ENCODE assay signal across 10 cellular contexts in genomic region chr17:75267403-75268232, GRCh38. TPM values are rescaled to one million over a fixed set of nuclear protein-coding genes. Genes with fewer than 3 reads are reported as not detected.
DNase-seq lines count a peak whose midpoint lies in the region; ATAC-seq and TF ChIP-seq lines count a peak whose summit lies in the region.
"Had no signal": no experiment of that assay in that cellular context is flagged by ENCODE, and none has a peak within 500 bp of the region (broad histone marks: within the 10 kb centered on the region; RNA-seq: fewer than 3 reads in every experiment).

No MANE protein-coding gene starts in this region.

- H3K9ac ChIP-seq in skeletal muscle tissue (ENCODE audit: low read depth in 1 of 3, low read length in 3 of 3) = peak overlapping the region in 2 of 3 donors; percentile 33 to 40

- peaks cover 31% of the 10 kb centered on the region for H3K36me3 Mint-ChIP-seq in activated CD4-positive, alpha-beta memory T cell treated with anti-CD3 and anti-CD28 coated beads, Interleukin-2, amount 10 ng/mL, durations not matched to agents 7 days and 5 days (ENCODE audit: low read depth)
- H3K36me3 Mint-ChIP-seq in activated CD4-positive, alpha-beta memory T cell treated with anti-CD3 and anti-CD28 coated beads for 36 hours = peaks cover 21% of the 10 kb centered on the region
- peaks cover 84% of the 10 kb centered on the region for H3K36me3 Mint-ChIP-seq in dendritic cell treated with granulocyte-macrophage colony-stimulating factor and Interleukin-4, amounts not matched to agents 40 ng/mL and 50 ng/mL, for 4 days (ENCODE audit: low read depth)

- H3K4me1 ChIP-seq in skeletal muscle tissue (ENCODE audit: control insufficient read depth in 3 of 3, insufficient read depth in 3 of 3, low read length in 3 of 3) = peaks cover 41 to 50% (median 42%) of the 10 kb centered on the region in 3 donors
- H3K4me1 ChIP-seq in upper lobe of right lung = peaks cover 19% of the 10 kb centered on the region

- H3K4me3 ChIP-seq in skeletal muscle tissue (ENCODE audit: low read length in 3 of 3) (no peak overlapping the region), upper lobe of right lung (no peak overlapping the region)
- H3K4me3 ChIP-seq: SK-N-MC had no signal

- no peak overlapping the region for H3K27ac ChIP-seq in skeletal muscle tissue (ENCODE audit: low read depth, low read length)
- no peak overlapping the region for H3K27ac ChIP-seq in upper lobe of right lung
- H3K27ac ChIP-seq: SK-N-MC had no signal

- intact Hi-C loops in activated CD4-positive, alpha-beta memory T cell treated with anti-CD3 and anti-CD28 coated beads for 36 hours (cut with micrococcal nuclease) = loop anchor here (10.0 kb wide), 1 partner anchor 233 kb away; no protein-coding TSS in a partner anchor
- intact Hi-C loops in dendritic cell treated with granulocyte-macrophage colony-stimulating factor and Interleukin-4, amounts not matched to agents 40 ng/mL and 50 ng/mL, for 4 days (cut with micrococcal nuclease) = no loop called here
- intact Hi-C loops in upper lobe of right lung (cut with DNase I) = no loop called here

- peak overlapping the region; percentile 3 for H3K27ac Mint-ChIP-seq in activated CD4-positive, alpha-beta memory T cell treated with anti-CD3 and anti-CD28 coated beads, Interleukin-2, amount 10 ng/mL, durations not matched to agents 7 days and 5 days
- no peak overlapping the region for H3K27ac Mint-ChIP-seq in activated CD4-positive, alpha-beta memory T cell treated with anti-CD3 and anti-CD28 coated beads for 36 hours
- peak overlapping the region; percentile 96 for H3K27ac Mint-ChIP-seq in dendritic cell treated with granulocyte-macrophage colony-stimulating factor and Interleukin-4, amounts not matched to agents 40 ng/mL and 50 ng/mL, for 4 days

- H3K9me3 ChIP-seq in skeletal muscle tissue (ENCODE audit: control insufficient read depth in 3 of 3, low read length in 3 of 3) (no peaks in the 10 kb centered on the region), upper lobe of right lung (no peaks in the 10 kb centered on the region)

- H3K4me3 Mint-ChIP-seq in activated CD4-positive, alpha-beta memory T cell treated with anti-CD3 and anti-CD28 coated beads, Interleukin-2, amount 10 ng/mL, durations not matched to agents 7 days and 5 days = no peak overlapping the region
- H3K4me3 Mint-ChIP-seq in activated CD4-positive, alpha-beta memory T cell treated with anti-CD3 and anti-CD28 coated beads for 36 hours = no peak overlapping the region
- H3K4me3 Mint-ChIP-seq in dendritic cell treated with granulocyte-macrophage colony-stimulating factor and Interleukin-4, amounts not matched to agents 40 ng/mL and 50 ng/mL, for 4 days = peak overlapping the region; percentile 45

- no peaks in the 10 kb centered on the region for H3K9me3 Mint-ChIP-seq in activated CD4-positive, alpha-beta memory T cell treated with anti-CD3 and anti-CD28 coated beads, Interleukin-2, amount 10 ng/mL, durations not matched to agents 7 days and 5 days
- no peaks in the 10 kb centered on the region for H3K9me3 Mint-ChIP-seq in activated CD4-positive, alpha-beta memory T cell treated with anti-CD3 and anti-CD28 coated beads for 36 hours
- H3K9me3 Mint-ChIP-seq in dendritic cell treated with granulocyte-macrophage colony-stimulating factor and Interleukin-4, amounts not matched to agents 40 ng/mL and 50 ng/mL, for 4 days = no peaks in the 10 kb centered on the region

- DNase-seq in activated CD4-positive, alpha-beta memory T cell treated with anti-CD3 and anti-CD28 coated beads, Interleukin-2, amount 10 ng/mL, durations not matched to agents 7 days and 5 days = no peak
- DNase-seq in activated CD4-positive, alpha-beta memory T cell treated with anti-CD3 and anti-CD28 coated beads for 36 hours = no peak
- DNase-seq in NCI-H510A (lab: John Stamatoyannopoulos, UW) = peak; percentile 64
- no peak for DNase-seq in stimulated activated CD4-positive, alpha-beta T cell treated with anti-CD3 and anti-CD28 coated beads, Interleukin-12 subunit alpha, Interleukin-12 subunit beta, amount 100 ng/mL, for 4 hours
- no peak for DNase-seq in upper lobe of right lung
- DNase-seq: activated CD8-positive, alpha-beta memory T cell treated with anti-CD3 and anti-CD28 coated beads, Interleukin-2, amount 50 U/mL, for 48 hours had no signal

- POLR2A ChIA-PET in activated CD4-positive, alpha-beta memory T cell treated with anti-CD3 and anti-CD28 coated beads, Interleukin-2, amount 10 ng/mL, durations not matched to agents 7 days and 5 days (lab: Charles Lee) = interaction anchor here (1.1 kb wide), 1 partner anchor 22 kb away, joined by 3 read pairs; the partner anchor contains the start of gene SLC25A19
- POLR2A ChIA-PET in activated CD4-positive, alpha-beta memory T cell treated with anti-CD3 and anti-CD28 coated beads for 36 hours (lab: Charles Lee) = interaction anchor here (0.5 to 0.6 kb wide), 2 partner anchors 9 to 21 kb away, joined by 3 read pairs; no protein-coding TSS in a partner anchor

- no peaks in the 10 kb centered on the region for H3K27me3 Mint-ChIP-seq in activated CD4-positive, alpha-beta memory T cell treated with anti-CD3 and anti-CD28 coated beads, Interleukin-2, amount 10 ng/mL, durations not matched to agents 7 days and 5 days
- H3K27me3 Mint-ChIP-seq in activated CD4-positive, alpha-beta memory T cell treated with anti-CD3 and anti-CD28 coated beads for 36 hours = no peaks in the 10 kb centered on the region
- H3K27me3 Mint-ChIP-seq in dendritic cell treated with granulocyte-macrophage colony-stimulating factor and Interleukin-4, amounts not matched to agents 40 ng/mL and 50 ng/mL, for 4 days = no peaks in the 10 kb centered on the region

- CTCF ChIA-PET in activated CD4-positive, alpha-beta memory T cell treated with anti-CD3 and anti-CD28 coated beads, Interleukin-2, amount 10 ng/mL, durations not matched to agents 7 days and 5 days (lab: Charles Lee) = no interaction called here
- CTCF ChIA-PET in activated CD4-positive, alpha-beta memory T cell treated with anti-CD3 and anti-CD28 coated beads for 36 hours (lab: Charles Lee) = interaction anchor here (1.2 kb wide), 1 partner anchor 18 kb away, joined by 4 read pairs; no protein-coding TSS in a partner anchor

- H3K27me3 ChIP-seq in skeletal muscle tissue (ENCODE audit: control insufficient read depth in 3 of 3, insufficient read depth in 3 of 3, low read length in 3 of 3) (no peaks in the 10 kb centered on the region), upper lobe of right lung (no peaks in the 10 kb centered on the region)

- ATAC-seq in upper lobe of right lung = no peak
- ATAC-seq in GM19035 (IDR thresholded peaks at IDR 0.05; ENCODE audit: unreplicated experiment) = no peak

- H3K36me3 ChIP-seq in skeletal muscle tissue (ENCODE audit: control insufficient read depth in 3 of 3, insufficient read depth in 3 of 3, low read length in 3 of 3) = peaks cover 33 to 37% (median 36%) of the 10 kb centered on the region in 3 donors
- peaks cover 44% of the 10 kb centered on the region for H3K36me3 ChIP-seq in upper lobe of right lung

- TF ChIP-seq CTCF in upper lobe of right lung (IDR thresholded peaks at IDR 0.05) = no peak

- peaks cover 36% of the 10 kb centered on the region for H3K4me1 Mint-ChIP-seq in activated CD4-positive, alpha-beta memory T cell treated with anti-CD3 and anti-CD28 coated beads, Interleukin-2, amount 10 ng/mL, durations not matched to agents 7 days and 5 days
- peaks cover 33% of the 10 kb centered on the region for H3K4me1 Mint-ChIP-seq in activated CD4-positive, alpha-beta memory T cell treated with anti-CD3 and anti-CD28 coated beads for 36 hours (ENCODE audit: low read depth)
- peaks cover 73% of the 10 kb centered on the region for H3K4me1 Mint-ChIP-seq in dendritic cell treated with granulocyte-macrophage colony-stimulating factor and Interleukin-4, amounts not matched to agents 40 ng/mL and 50 ng/mL, for 4 days (ENCODE audit: low read depth)

RNA-seq across cellular contexts. Expression of gene MIF4GD, which starts 3.4 kb away (rescaled TPM):
- total RNA-seq in activated CD4-positive, alpha-beta memory T cell treated with anti-CD3 and anti-CD28 coated beads, Interleukin-2, amount 10 ng/mL, durations not matched to agents 7 days and 5 days = 10 to 100 TPM; 54.8 to 60.3 TPM
- total RNA-seq in activated CD4-positive, alpha-beta memory T cell treated with anti-CD3 and anti-CD28 coated beads for 36 hours = 10 to 100 TPM; 50.2 to 57.2 TPM
- total RNA-seq in skeletal muscle tissue = 7.8 TPM
- 25.7 TPM for total RNA-seq in upper lobe of right lung

RNA-seq across cellular contexts. Expression of gene MRPS7, which starts 5.9 kb away (rescaled TPM):
- 10 to 100 TPM; 39.7 to 40.0 TPM for total RNA-seq in activated CD4-positive, alpha-beta memory T cell treated with anti-CD3 and anti-CD28 coated beads, Interleukin-2, amount 10 ng/mL, durations not matched to agents 7 days and 5 days
- 10 to 100 TPM; 72.9 to 76.1 TPM for total RNA-seq in activated CD4-positive, alpha-beta memory T cell treated with anti-CD3 and anti-CD28 coated beads for 36 hours
- total RNA-seq in skeletal muscle tissue = 71.5 TPM
- 34.7 TPM for total RNA-seq in upper lobe of right lung

RNA-seq across cellular contexts. Expression of gene GGA3, which starts 6.2 kb away (rescaled TPM):
- total RNA-seq in activated CD4-positive, alpha-beta memory T cell treated with anti-CD3 and anti-CD28 coated beads, Interleukin-2, amount 10 ng/mL, durations not matched to agents 7 days and 5 days = 10 to 100 TPM; 73.4 to 79.4 TPM
- 10 to 100 TPM; 68.5 to 70.7 TPM for total RNA-seq in activated CD4-positive, alpha-beta memory T cell treated with anti-CD3 and anti-CD28 coated beads for 36 hours
- 4.7 TPM for total RNA-seq in skeletal muscle tissue
- 52.7 TPM for total RNA-seq in upper lobe of right lung

RNA-seq across cellular contexts. Expression of gene SLC25A19, which starts 21.6 kb away (rescaled TPM):
- total RNA-seq in activated CD4-positive, alpha-beta memory T cell treated with anti-CD3 and anti-CD28 coated beads, Interleukin-2, amount 10 ng/mL, durations not matched to agents 7 days and 5 days = 10 to 100 TPM; 24.3 to 27.9 TPM
- total RNA-seq in activated CD4-positive, alpha-beta memory T cell treated with anti-CD3 and anti-CD28 coated beads for 36 hours = 10 to 100 TPM; 57.9 to 62.3 TPM
- total RNA-seq in skeletal muscle tissue (1.0 TPM), upper lobe of right lung (29.4 TPM)
